In genomic region chr17:6910987-6911603, GRCh38 we compare ENCODE assay signal across 8 cellular contexts.
DNase-seq lines count a peak whose midpoint lies in the region; TF ChIP-seq lines count a peak whose summit lies in the region.

No MANE protein-coding gene starts in this region.

- TF ChIP-seq RAD21 in neural cell (conservative IDR thresholded peaks at IDR 0.05), result peak; percentile 61

- no peaks in the 10 kb centered on the region for H3K79me2 ChIP-seq in neural cell (replicated peaks; ENCODE audit: insufficient read depth, low read length)

- H3K9me2 ChIP-seq in neural cell (ENCODE audit: insufficient read depth, low read length), result no peaks in the 10 kb centered on the region

- peak; percentile 72 for TF ChIP-seq CTCF in cardiac muscle cell (IDR thresholded peaks at IDR 0.05; ENCODE audit: low read depth, low read length)
- peak; percentile 77 for TF ChIP-seq CTCF in neural cell (IDR thresholded peaks at IDR 0.05; ENCODE audit: poor library complexity, severe bottlenecking)

- no peaks in the 10 kb centered on the region for H3K27me3 ChIP-seq in cardiac muscle cell
- H3K27me3 ChIP-seq in neural cell (ENCODE audit: insufficient read depth, low read depth, low read length), result no peaks in the 10 kb centered on the region
- no peaks in the 10 kb centered on the region for H3K27me3 ChIP-seq in MG63

- peaks cover 10% of the 10 kb centered on the region for H3K4me1 ChIP-seq in cardiac muscle cell (ENCODE audit: low read depth)

- H3K36me3 ChIP-seq in cardiac muscle cell (no peaks in the 10 kb centered on the region), neural cell (ENCODE audit: insufficient read depth, low read length) (no peaks in the 10 kb centered on the region), MG63 (no peaks in the 10 kb centered on the region)

- H3K9ac ChIP-seq in neural cell (ENCODE audit: low read length), result no peak overlapping the region

- H3K27ac ChIP-seq in cardiac muscle cell, result no peak overlapping the region
- H3K27ac ChIP-seq in neural cell (ENCODE audit: low read length), result no peak overlapping the region

- H3K4me3 ChIP-seq in cardiac muscle cell (no peak overlapping the region), neural cell (ENCODE audit: low read length) (no peak overlapping the region), MG63 (no peak overlapping the region)

- no peak overlapping the region for H2AFZ ChIP-seq in neural cell (ENCODE audit: low read depth, low read length)

- intact Hi-C loops in cardiac septum (cut with DNase I), result loop anchor here (10.0 kb wide), 1 partner anchor 224 kb away; no protein-coding TSS in a partner anchor

- no peak for TF ChIP-seq EP300 in neural cell (conservative IDR thresholded peaks at IDR 0.05; ENCODE audit: poor library complexity, severe bottlenecking)

- H3K4me2 ChIP-seq in neural cell (ENCODE audit: low read length), result no peak overlapping the region

- H3F3A ChIP-seq in neural cell (ENCODE audit: insufficient read depth, low read length, poor library complexity, severe bottlenecking), result no peaks in the 10 kb centered on the region

- no peaks in the 10 kb centered on the region for H3K9me3 ChIP-seq in cardiac muscle cell (ENCODE audit: low read depth)
- no peaks in the 10 kb centered on the region for H3K9me3 ChIP-seq in neural cell (ENCODE audit: low read length)
- H3K9me3 ChIP-seq in MG63, result no peaks in the 10 kb centered on the region

- DNase-seq in cardiac muscle cell (ENCODE audit: low read depth in 1 of 2, low spot score in 1 of 2) (peak; percentile 64 to 67), cardiac septum (ENCODE audit: low spot score) (no peak), NCI-H82 (lab: John Stamatoyannopoulos, UW) (peak; percentile 67), dedifferentiated amniotic fluid mesenchymal stem cell (ENCODE audit: extremely low spot score) (peak; percentile 68), mucosa of gallbladder (ENCODE audit: low spot score) (no peak), MG63 (no peak)
- DNase-seq in activated CD4-positive, alpha-beta T cell treated with anti-CD3 and anti-CD28 coated beads for 4 hours, result no peak

- H4K20me1 ChIP-seq in neural cell (ENCODE audit: insufficient read depth), result no peaks in the 10 kb centered on the region

TF ChIP-seq in neural cell, 6 proteins besides CTCF, POLR2A, EP300 and RAD21:
- TF ChIP-seq SMC3 (conservative IDR thresholded peaks at IDR 0.05; ENCODE audit: poor library complexity), result peak; percentile 75
- TF ChIP-seq REST (IDR thresholded peaks at IDR 0.05; ENCODE audit: borderline replicate concordance), result no peak

Comparison
In these comparisons a context has a peak if more than half of its experiments do, and no peak if none do; other contexts are left out.
1. DNase-seq: peak in cardiac muscle cell (2 of 2), NCI-H82 (single experiment) and dedifferentiated amniotic fluid mesenchymal stem cell (single experiment); none in cardiac septum (single experiment), mucosa of gallbladder (single experiment), activated CD4-positive, alpha-beta T cell treated with anti-CD3 and anti-CD28 coated beads for 4 hours (0 of 2) and MG63 (single experiment).